ENCODE assay signal across 9 cellular contexts in genomic region chr12:72271401-72271740, GRCh38. TPM values are rescaled to one million over a fixed set of nuclear protein-coding genes. Genes with fewer than 3 reads are reported as not detected.
DNase-seq lines count a peak whose midpoint lies in the region; ATAC-seq, FAIRE-seq and TF ChIP-seq lines count a peak whose summit lies in the region.
"Had no signal": no experiment of that assay in that cellular context is flagged by ENCODE, and none has a peak within 500 bp of the region (broad histone marks: within the 10 kb centered on the region; RNA-seq: fewer than 3 reads in every experiment).

No MANE protein-coding gene starts in this region.

- DNase-seq in A673 (ENCODE audit: low spot score) (peak; percentile 91), HuH-7.5 (ENCODE audit: low spot score) (peak; percentile 48), K562 (ENCODE audit: extremely low read depth in 1 of 4, low spot score in 3 of 4) (peak in 1 of 4 experiments; percentile 8), iPS-NIHi11 (ENCODE audit: low spot score) (peak; percentile 70), superior temporal gyrus (ENCODE audit: extremely low spot score) (peak; percentile 51), T-helper 9 cell (no peak)
- no peak for DNase-seq in activated CD8-positive, alpha-beta memory T cell treated with anti-CD3 and anti-CD28 coated beads, Interleukin-2, amount 10 ng/mL, durations not matched to agents 7 days and 5 days

- in situ Hi-C loops in K562 (cut with MboI), result no loop called here

- H4K20me1 ChIP-seq in K562 (replicated peaks; ENCODE audit: control insufficient read depth, insufficient read depth, low read length), result 0 out of 2 replicates have a peak, but pooled peaks cover 2% of the 10 kb centered on the region

- H3K27ac Mint-ChIP-seq in activated CD8-positive, alpha-beta memory T cell treated with anti-CD3 and anti-CD28 coated beads, Interleukin-2, amount 10 ng/mL, durations not matched to agents 7 days and 5 days, result no peak overlapping the region

- BruUV-seq in A673 (replicated peaks; lab: Mats Ljungman, UMichigan) (no TSS peak), K562 (replicated peaks; lab: Mats Ljungman, UMichigan) (no TSS peak)

- H3K9me3 ChIP-seq in A673 (ENCODE audit: low read depth, low read length, poor library complexity, severe bottlenecking) (no peaks in the 10 kb centered on the region), K562 (replicated peaks; ENCODE audit: control insufficient read depth, insufficient read depth, low read depth, low read length) (no peaks in the 10 kb centered on the region)

- CTCF ChIA-PET in A673 (lab: Charles Lee), result interaction anchor here (0.8 to 1.0 kb wide), 2 partner anchors 9 to 253 kb away, joined by 4 to 5 read pairs; no protein-coding TSS in a partner anchor
- CTCF ChIA-PET in K562 (lab: Yijun Ruan, JAX; ENCODE audit: low intra/inter-chr PET ratio), result no interaction called here
- CTCF ChIA-PET in activated CD8-positive, alpha-beta memory T cell treated with anti-CD3 and anti-CD28 coated beads, Interleukin-2, amount 10 ng/mL, durations not matched to agents 7 days and 5 days (lab: Charles Lee), result no interaction called here

- H3K27me3 ChIP-seq in A673 (replicated peaks; ENCODE audit: insufficient read depth, low read depth, low read length, poor library complexity) (no peaks in the 10 kb centered on the region), K562 (ENCODE audit: control insufficient read depth in 2 of 2, insufficient read depth in 2 of 2, low read length in 2 of 2) (peaks cover 4 to 30% of the 10 kb centered on the region in 2 experiments; a peak in 4 of 5 replicates)

- WGBS in K562 (ENCODE audit: insufficient coverage, low coverage, missing lambda C conversion rate), result 0% methylated on average over 12 of the region's 15 CpGs

- H3K4me3 ChIP-seq in A673 (ENCODE audit: low read depth, low read length, poor library complexity, severe bottlenecking), result peak overlapping the region; percentile 80
- H3K4me3 ChIP-seq in K562, result no peak overlapping the region

- no peaks in the 10 kb centered on the region for H3K9me3 Mint-ChIP-seq in activated CD8-positive, alpha-beta memory T cell treated with anti-CD3 and anti-CD28 coated beads, Interleukin-2, amount 10 ng/mL, durations not matched to agents 7 days and 5 days (ENCODE audit: low read depth)

- no peak for TF ChIP-seq EP300 in K562 (IDR thresholded peaks at IDR 0.05; ENCODE audit: low read length)

- H3K36me3 ChIP-seq in A673 (ENCODE audit: insufficient read depth, low read length, poor library complexity, severe bottlenecking) (no peaks in the 10 kb centered on the region), K562 (ENCODE audit: control insufficient read depth, insufficient read depth, low read length) (no peaks in the 10 kb centered on the region)

- no peak overlapping the region for H3K9ac ChIP-seq in K562 (ENCODE audit: insufficient read depth in 1 of 2, low read depth in 2 of 2, low read length in 2 of 2)

- H3K27me3 Mint-ChIP-seq in activated CD8-positive, alpha-beta memory T cell treated with anti-CD3 and anti-CD28 coated beads, Interleukin-2, amount 10 ng/mL, durations not matched to agents 7 days and 5 days, result peaks cover 47% of the 10 kb centered on the region

- POLR2A ChIA-PET in A673 (lab: Charles Lee; ENCODE audit: low non-redundant PET) (interaction anchor here (0.6 kb wide), 1 partner anchor 1804 kb away, joined by 3 read pairs; no protein-coding TSS in a partner anchor), K562 (lab: Yijun Ruan, JAX) (interaction anchor here (0.6 kb wide), 1 partner anchor 43 kb away, joined by 3 read pairs; no protein-coding TSS in a partner anchor)

- TF ChIP-seq CTCF in A673 (conservative IDR thresholded peaks at IDR 0.05; ENCODE audit: low read depth, low read length) (peak; percentile 47), K562 (IDR thresholded peaks at IDR 0.05 in 2 of 3, conservative IDR thresholded peaks at IDR 0.05 in 1 of 3; ENCODE audit: insufficient read depth in 2 of 3, low read depth in 1 of 3, low read length in 3 of 3) (no peak)

- H2AFZ ChIP-seq in K562 (ENCODE audit: low read depth, low read length), result no peak overlapping the region

- no peak for FAIRE-seq in K562 (lab: Jason Lieb, UNC)

- H3K9me1 ChIP-seq in K562 (ENCODE audit: control insufficient read depth, insufficient read depth, low read length), result no peaks in the 10 kb centered on the region

- H3K79me2 ChIP-seq in K562 (ENCODE audit: control insufficient read depth, insufficient read depth, low read length), result no peaks in the 10 kb centered on the region

- no peak for TF ChIP-seq POLR2A in K562 (conservative IDR thresholded peaks at IDR 0.05)

- H3K4me1 ChIP-seq in A673 (ENCODE audit: insufficient read depth, low read length, poor library complexity, severe bottlenecking), result peaks cover 33% of the 10 kb centered on the region
- H3K4me1 ChIP-seq in K562 (replicated peaks in 1 of 2; ENCODE audit: control insufficient read depth in 2 of 2, insufficient read depth in 2 of 2, low read length in 2 of 2), result peaks cover 0 to 9% of the 10 kb centered on the region in 2 experiments; a peak in 2 of 5 replicates

- H3K4me2 ChIP-seq in K562 (ENCODE audit: insufficient read depth, low read length), result 0 out of 2 replicates have a peak overlapping the region, but pooled peaks have one; percentile 25

- peak; percentile 63 for ATAC-seq in K562
- no peak for ATAC-seq in activated CD8-positive, alpha-beta memory T cell treated with anti-CD3 and anti-CD28 coated beads, Interleukin-2, amount 10 ng/mL, durations not matched to agents 7 days and 5 days
- ATAC-seq in HG03025 (IDR thresholded peaks at IDR 0.05; ENCODE audit: low FRiP score, unreplicated experiment), result no peak

- H3K4me1 Mint-ChIP-seq in activated CD8-positive, alpha-beta memory T cell treated with anti-CD3 and anti-CD28 coated beads, Interleukin-2, amount 10 ng/mL, durations not matched to agents 7 days and 5 days, result peaks cover 5% of the 10 kb centered on the region

- intact Hi-C loops in A673 (cut with micrococcal nuclease; ENCODE audit: unreplicated experiment) (loop anchor here (5.0 to 10.0 kb wide), 2 partner anchors 76 to 487 kb away; no protein-coding TSS in a partner anchor), K562 (cut with micrococcal nuclease) (no loop called here)

- H3K36me3 Mint-ChIP-seq in activated CD8-positive, alpha-beta memory T cell treated with anti-CD3 and anti-CD28 coated beads, Interleukin-2, amount 10 ng/mL, durations not matched to agents 7 days and 5 days, result no peaks in the 10 kb centered on the region

- H3K4me3 Mint-ChIP-seq in activated CD8-positive, alpha-beta memory T cell treated with anti-CD3 and anti-CD28 coated beads, Interleukin-2, amount 10 ng/mL, durations not matched to agents 7 days and 5 days, result no peak overlapping the region

- no peak for TF ChIP-seq RAD21 in K562 (CRISPR knock-in tag; conservative IDR thresholded peaks at IDR 0.05 in 1 of 2, IDR thresholded peaks at IDR 0.05 in 1 of 2)

- peak overlapping the region; percentile 87 for H3K27ac ChIP-seq in A673 (ENCODE audit: low read depth, low read length, poor library complexity, severe bottlenecking)
- H3K27ac ChIP-seq in K562 (ENCODE audit: extremely low read depth, low read depth, low read length), result no peak overlapping the region

TF ChIP-seq in K562, 482 proteins besides CTCF, POLR2A, EP300 and RAD21 (continues in another document):
- no peak for TF ChIP-seq SREBF1 (IDR thresholded peaks at IDR 0.05; ENCODE audit: borderline replicate concordance, low read depth, low read length)
- TF ChIP-seq, protein P1, sequence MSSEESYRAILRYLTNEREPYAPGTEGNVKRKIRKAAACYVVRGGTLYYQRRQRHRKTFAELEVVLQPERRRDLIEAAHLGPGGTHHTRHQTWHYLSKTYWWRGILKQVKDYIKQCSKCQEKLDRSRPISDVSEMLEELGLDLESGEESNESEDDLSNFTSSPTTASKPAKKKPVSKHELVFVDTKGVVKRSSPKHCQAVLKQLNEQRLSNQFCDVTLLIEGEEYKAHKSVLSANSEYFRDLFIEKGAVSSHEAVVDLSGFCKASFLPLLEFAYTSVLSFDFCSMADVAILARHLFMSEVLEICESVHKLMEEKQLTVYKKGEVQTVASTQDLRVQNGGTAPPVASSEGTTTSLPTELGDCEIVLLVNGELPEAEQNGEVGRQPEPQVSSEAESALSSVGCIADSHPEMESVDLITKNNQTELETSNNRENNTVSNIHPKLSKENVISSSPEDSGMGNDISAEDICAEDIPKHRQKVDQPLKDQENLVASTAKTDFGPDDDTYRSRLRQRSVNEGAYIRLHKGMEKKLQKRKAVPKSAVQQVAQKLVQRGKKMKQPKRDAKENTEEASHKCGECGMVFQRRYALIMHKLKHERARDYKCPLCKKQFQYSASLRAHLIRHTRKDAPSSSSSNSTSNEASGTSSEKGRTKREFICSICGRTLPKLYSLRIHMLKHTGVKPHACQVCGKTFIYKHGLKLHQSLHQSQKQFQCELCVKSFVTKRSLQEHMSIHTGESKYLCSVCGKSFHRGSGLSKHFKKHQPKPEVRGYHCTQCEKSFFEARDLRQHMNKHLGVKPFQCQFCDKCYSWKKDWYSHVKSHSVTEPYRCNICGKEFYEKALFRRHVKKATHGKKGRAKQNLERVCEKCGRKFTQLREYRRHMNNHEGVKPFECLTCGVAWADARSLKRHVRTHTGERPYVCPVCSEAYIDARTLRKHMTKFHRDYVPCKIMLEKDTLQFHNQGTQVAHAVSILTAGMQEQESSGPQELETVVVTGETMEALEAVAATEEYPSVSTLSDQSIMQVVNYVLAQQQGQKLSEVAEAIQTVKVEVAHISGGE (CRISPR knock-in tag; IDR thresholded peaks at IDR 0.05), result no peak
- no peak for TF ChIP-seq RCOR1 (IDR thresholded peaks at IDR 0.05; ENCODE audit: borderline replicate concordance in 1 of 2, low read depth in 2 of 2, low read length in 2 of 2)
- TF ChIP-seq ZBTB7A (IDR thresholded peaks at IDR 0.05; ENCODE audit: borderline replicate concordance, control insufficient read depth, low read depth, low read length), result no peak

RNA-seq across cellular contexts. Expression of gene TRHDE, which starts 0.8 kb away (rescaled TPM):
- total RNA-seq in A673 (2021), result 17.6 and 24.5 TPM in 2 replicates
- 0.21 and 0.32 TPM in 2 replicates for total RNA-seq in K562 (2011; cell fraction: chromatin; rRNA removed; ENCODE audit: low replicate concordance)
- 0.17 and 0.39 TPM in 2 replicates for total RNA-seq in K562 (2011; cell fraction: nucleolus; rRNA removed)
- 0.22 and 0.61 TPM in 2 replicates for total RNA-seq in K562 (2011; cell fraction: nucleoplasm; rRNA removed)
- 0.05 and 0.45 TPM in 2 replicates for total RNA-seq in K562 (2014; rRNA removed)
- total RNA-seq in K562 (2014; rRNA removed; fragmentation: Illumina TruSeq; extraction: Trizol), result 0.18 and 0.48 TPM in 2 replicates
- total RNA-seq in K562 (2015; rRNA removed; fragmentation: Illumina TruSeq; extraction: Trizol), result 0.07 and 0.08 TPM in 2 replicates
- total RNA-seq in K562 (2021), result 0.09 and 0.16 TPM in 2 replicates
- polyA plus RNA-seq in K562 (2011; rRNA removed), result 0.01 and 0.04 TPM in 2 replicates
- polyA plus RNA-seq in K562 (2011; cell fraction: cytosol; rRNA removed), result 0.04 and 0.10 TPM in 2 replicates
- polyA plus RNA-seq in K562 (2011; cell fraction: nucleus; rRNA removed), result 0.08 TPM in 1 of 2 replicates, not detected in the other
- polyA plus RNA-seq in K562 (2012), result 0.20 and 0.29 TPM in 2 replicates
- 0.01 and 0.09 TPM in 2 replicates for polyA plus RNA-seq in K562 (2014; fragmentation: Illumina TruSeq; extraction: Trizol)
- under 1 TPM; 0.11 to 0.29 TPM for polyA plus RNA-seq in K562 (2014; fragmentation: Nextera tagmentation; extraction: Ambion mirVana)
- polyA plus RNA-seq in K562 (2014; rRNA removed), result 0.03 and 0.98 TPM in 2 replicates
- 0.14 and 0.15 TPM in 2 replicates for polyA minus RNA-seq in K562 (2011; rRNA and poly(A)+ RNA removed)
- polyA minus RNA-seq in K562 (2011; cell fraction: cytosol; rRNA and poly(A)+ RNA removed), result not detected in 2 replicates
- 0.22 and 0.67 TPM in 2 replicates for polyA minus RNA-seq in K562 (2011; cell fraction: nucleus; rRNA and poly(A)+ RNA removed)
- total RNA-seq in activated CD8-positive, alpha-beta memory T cell treated with anti-CD3 and anti-CD28 coated beads, Interleukin-2, amount 10 ng/mL, durations not matched to agents 7 days and 5 days, result not detected
- total RNA-seq: activated CD8-positive, alpha-beta memory T cell treated with anti-CD3 and anti-CD28 coated beads for 36 hours had no signal

Comparison
In these comparisons a context has a peak if more than half of its experiments do, and no peak if none do; other contexts are left out.
1. DNase-seq: peak in A673 (single experiment), HuH-7.5 (single experiment), iPS-NIHi11 (single experiment) and superior temporal gyrus (single experiment); none in T-helper 9 cell (single experiment) and activated CD8-positive, alpha-beta memory T cell treated with anti-CD3 and anti-CD28 coated beads, Interleukin-2, amount 10 ng/mL, durations not matched to agents 7 days and 5 days (single experiment).
2. RNA of gene TRHDE, which starts 0.8 kb away (total RNA-seq): 17.6 to 24.5 TPM in A673; 0.05 to 0.61 TPM in K562 and not detected in activated CD8-positive, alpha-beta memory T cell treated with anti-CD3 and anti-CD28 coated beads, Interleukin-2, amount 10 ng/mL, durations not matched to agents 7 days and 5 days; every median in the first group is over 10 times any median in the second.